In genomic region chr5:126971455-126972019, GRCh38 we compare ENCODE assay signal across 10 cellular contexts. TPM values are rescaled to one million over a fixed set of nuclear protein-coding genes. Genes with fewer than 3 reads are reported as not detected.
DNase-seq lines count a peak whose midpoint lies in the region; ATAC-seq lines count a peak whose summit lies in the region.
"Had no signal": no experiment of that assay in that cellular context is flagged by ENCODE, and none has a peak within 500 bp of the region (broad histone marks: within the 10 kb centered on the region; RNA-seq: fewer than 3 reads in every experiment).

No MANE protein-coding gene starts in this region.

- H3K27me3 ChIP-seq in CD8-positive, alpha-beta memory T cell (ENCODE audit: insufficient read depth, low read length, poor library complexity, severe bottlenecking), result no peaks in the 10 kb centered on the region

- ATAC-seq in activated naive CD8-positive, alpha-beta T cell treated with anti-CD3 and anti-CD28 coated beads, Interleukin-2, amount 10 ng/mL, durations not matched to agents 7 days and 5 days (ENCODE audit: low read depth), result no peak
- ATAC-seq in HG03039 (IDR thresholded peaks at IDR 0.05; ENCODE audit: unreplicated experiment), result no peak
- ATAC-seq in GM18498 (IDR thresholded peaks at IDR 0.05; ENCODE audit: unreplicated experiment), result no peak

- peaks cover 2 to 4% of the 10 kb centered on the region in 2 donors for H3K27me3 Mint-ChIP-seq in CD8-positive, alpha-beta memory T cell
- H3K27me3 Mint-ChIP-seq in activated naive CD8-positive, alpha-beta T cell treated with anti-CD3 and anti-CD28 coated beads, Interleukin-2, amount 10 ng/mL, durations not matched to agents 7 days and 5 days, result no peaks in the 10 kb centered on the region

- POLR2A ChIA-PET in CD8-positive, alpha-beta memory T cell (lab: Charles Lee), result no interaction called here
- POLR2A ChIA-PET in activated naive CD8-positive, alpha-beta T cell treated with anti-CD3 and anti-CD28 coated beads, Interleukin-2, amount 10 ng/mL, durations not matched to agents 7 days and 5 days (lab: Charles Lee), result interaction anchor here (1.4 to 1.8 kb wide), 2 partner anchors 118 to 194 kb away, joined by 5 to 9 read pairs; no protein-coding TSS in a partner anchor

- peak overlapping the region in 3 of 8 donors; percentile 11 to 85 (median 15) for H3K27ac Mint-ChIP-seq in CD8-positive, alpha-beta memory T cell
- H3K27ac Mint-ChIP-seq in activated naive CD8-positive, alpha-beta T cell treated with anti-CD3 and anti-CD28 coated beads, Interleukin-2, amount 10 ng/mL, durations not matched to agents 7 days and 5 days, result peak overlapping the region; percentile 98

- no peak for DNase-seq in CD8-positive, alpha-beta memory T cell
- DNase-seq in Kasumi-1 (lab: John Stamatoyannopoulos, UW) (peak; percentile 35 to 65), lung microvascular endothelial cell (ENCODE audit: low read depth in 2 of 2) (peak; percentile 26 to 32), putamen (ENCODE audit: low spot score) (no peak)
- DNase-seq in activated naive CD8-positive, alpha-beta T cell treated with anti-CD3 and anti-CD28 coated beads, Interleukin-2, amount 10 ng/mL, durations not matched to agents 7 days and 5 days, result no peak
- no peak for DNase-seq in activated effector memory CD4-positive, alpha-beta T cell treated with Interleukin-2 at 50 U/mL for 16 hours
- DNase-seq: NCI-H187 had no signal

- no peaks in the 10 kb centered on the region for H3K36me3 Mint-ChIP-seq in CD8-positive, alpha-beta memory T cell
- peaks cover 12% of the 10 kb centered on the region for H3K36me3 Mint-ChIP-seq in activated naive CD8-positive, alpha-beta T cell treated with anti-CD3 and anti-CD28 coated beads, Interleukin-2, amount 10 ng/mL, durations not matched to agents 7 days and 5 days

- H3K9me3 ChIP-seq in CD8-positive, alpha-beta memory T cell (ENCODE audit: low read length), result no peaks in the 10 kb centered on the region
- H3K9me3 ChIP-seq: HAP-1 had no signal

- peaks cover 20 to 22% (median 21%) of the 10 kb centered on the region in 3 donors for H3K4me1 Mint-ChIP-seq in CD8-positive, alpha-beta memory T cell
- peaks cover 34% of the 10 kb centered on the region for H3K4me1 Mint-ChIP-seq in activated naive CD8-positive, alpha-beta T cell treated with anti-CD3 and anti-CD28 coated beads, Interleukin-2, amount 10 ng/mL, durations not matched to agents 7 days and 5 days

- CTCF ChIA-PET in CD8-positive, alpha-beta memory T cell (lab: Charles Lee), result interaction anchor here (0.7 kb wide), 1 partner anchor 10 kb away, joined by 3 read pairs; no protein-coding TSS in a partner anchor

- peaks cover 23% of the 10 kb centered on the region for H3K4me1 ChIP-seq in CD8-positive, alpha-beta memory T cell (ENCODE audit: insufficient read depth, low read length)
- H3K4me1 ChIP-seq: HAP-1 had no signal

- H3K9me3 Mint-ChIP-seq in CD8-positive, alpha-beta memory T cell, result no peaks in the 10 kb centered on the region
- H3K9me3 Mint-ChIP-seq in activated naive CD8-positive, alpha-beta T cell treated with anti-CD3 and anti-CD28 coated beads, Interleukin-2, amount 10 ng/mL, durations not matched to agents 7 days and 5 days, result no peaks in the 10 kb centered on the region

- no peaks in the 10 kb centered on the region for H3K36me3 ChIP-seq in CD8-positive, alpha-beta memory T cell (ENCODE audit: insufficient read depth, low read length)
- H3K36me3 ChIP-seq: HAP-1 had no signal

- H3K4me3 Mint-ChIP-seq in CD8-positive, alpha-beta memory T cell, result peak overlapping the region in 2 of 7 donors; percentile 12 to 22
- H3K4me3 Mint-ChIP-seq in activated naive CD8-positive, alpha-beta T cell treated with anti-CD3 and anti-CD28 coated beads, Interleukin-2, amount 10 ng/mL, durations not matched to agents 7 days and 5 days, result no peak overlapping the region

- peak overlapping the region; percentile 51 for H3K27ac ChIP-seq in CD8-positive, alpha-beta memory T cell (ENCODE audit: low read depth, low read length)

- H3K4me3 ChIP-seq in CD8-positive, alpha-beta memory T cell (ENCODE audit: low read length), result no peak overlapping the region
- H3K4me3 ChIP-seq: HAP-1 had no signal

RNA-seq across cellular contexts. Expression of gene MARCHF3, which starts 58.8 kb away (rescaled TPM):
- 1 to 10 TPM; 1.9 to 2.9 TPM for total RNA-seq in CD8-positive, alpha-beta memory T cell
- polyA plus RNA-seq in CD8-positive, alpha-beta memory T cell, result 2.5 TPM
- total RNA-seq in activated naive CD8-positive, alpha-beta T cell treated with anti-CD3 and anti-CD28 coated beads, Interleukin-2, amount 10 ng/mL, durations not matched to agents 7 days and 5 days, result 1 to 10 TPM; 2.4 to 2.7 TPM
- total RNA-seq in lung microvascular endothelial cell, result 107 and 112 TPM in 2 replicates

Comparison
In these comparisons a context has a peak if more than half of its experiments do, and no peak if none do; other contexts are left out.
1. DNase-seq: peak in Kasumi-1 (2 of 2) and lung microvascular endothelial cell (2 of 2); none in CD8-positive, alpha-beta memory T cell (0 of 5), activated naive CD8-positive, alpha-beta T cell treated with anti-CD3 and anti-CD28 coated beads, Interleukin-2, amount 10 ng/mL, durations not matched to agents 7 days and 5 days (single experiment), activated effector memory CD4-positive, alpha-beta T cell treated with Interleukin-2 at 50 U/mL for 16 hours (single experiment) and putamen (single experiment).
2. RNA of gene MARCHF3, which starts 58.8 kb away (total RNA-seq): 107 to 112 TPM in lung microvascular endothelial cell; 1.9 to 2.9 TPM in CD8-positive, alpha-beta memory T cell and 2.4 to 2.7 TPM in activated naive CD8-positive, alpha-beta T cell treated with anti-CD3 and anti-CD28 coated beads, Interleukin-2, amount 10 ng/mL, durations not matched to agents 7 days and 5 days; every median in the first group is over 10 times any median in the second.